In genomic region chr1:176559474-176560390, GRCh38 we compare ENCODE assay signal across 8 cellular contexts.
DNase-seq lines count a peak whose midpoint lies in the region; ATAC-seq and FAIRE-seq lines count a peak whose summit lies in the region.

No MANE protein-coding gene starts in this region.

- H3K4me1 Mint-ChIP-seq in T-cell: no peaks in the 10 kb centered on the region

- no peak for FAIRE-seq in small intestine (lab: Jason Lieb, UNC)

- no peak overlapping the region for H3K27ac Mint-ChIP-seq in T-cell

- H3K4me1 ChIP-seq in right cardiac atrium (ENCODE audit: control insufficient read depth, insufficient read depth, low read length) (peaks cover 3% of the 10 kb centered on the region), small intestine (ENCODE audit: control insufficient read depth in 2 of 2, insufficient read depth in 1 of 2, low read depth in 1 of 2, low read length in 1 of 2) (no peaks in the 10 kb centered on the region)

- H3K4me3 ChIP-seq in right cardiac atrium (ENCODE audit: low read length) (no peak overlapping the region), small intestine (ENCODE audit: low read depth in 1 of 2, low read length in 2 of 2) (no peak overlapping the region)

- DNase-seq in CMK (ENCODE audit: low read depth): peak; percentile 52
- peak; percentile 52 for DNase-seq in NCI-H446 treated with DMSO at 0.1 percent for 48 hours (lab: John Stamatoyannopoulos, UW)
- DNase-seq in amniotic stem cell (lab: John Stamatoyannopoulos, UW): peak; percentile 29
- DNase-seq in right cardiac atrium: peak in 1 of 3 donors; percentile 22
- DNase-seq in small intestine: peak; percentile 38
- DNase-seq in T-cell: no peak

- POLR2A ChIA-PET in T-cell (lab: Charles Lee): no interaction called here

- ATAC-seq in GM18511 (IDR thresholded peaks at IDR 0.05; ENCODE audit: unreplicated experiment) (peak; percentile 81), HG03097 (IDR thresholded peaks at IDR 0.05; ENCODE audit: low FRiP score, unreplicated experiment) (peak; percentile 78), right cardiac atrium (peak; percentile 90 to 91), T-cell (replicated peaks in 1 of 4) (no peak)

- H3K9me3 ChIP-seq in right cardiac atrium (ENCODE audit: control insufficient read depth, low read length): no peaks in the 10 kb centered on the region
- H3K9me3 ChIP-seq in small intestine (ENCODE audit: control insufficient read depth, low read depth): no peaks in the 10 kb centered on the region

- WGBS in right cardiac atrium: 14% methylated on average over 10 of the region's 10 CpGs
- 19 to 24% (median 23%) methylated on average over 10 of the region's 10 CpGs for WGBS in small intestine, 3 donors

- H3K36me3 ChIP-seq in small intestine (ENCODE audit: control insufficient read depth in 2 of 2, insufficient read depth in 2 of 2, low read length in 2 of 2): no peaks in the 10 kb centered on the region

- H3K36me3 Mint-ChIP-seq in T-cell: no peaks in the 10 kb centered on the region

- CTCF ChIA-PET in T-cell (lab: Charles Lee): no interaction called here

- no peak overlapping the region for H3K4me3 Mint-ChIP-seq in T-cell

- peaks cover 3 to 11% of the 10 kb centered on the region in 2 donors for H3K27me3 Mint-ChIP-seq in T-cell

- H3K27ac ChIP-seq in right cardiac atrium (ENCODE audit: low read length): no peak overlapping the region
- no peak overlapping the region for H3K27ac ChIP-seq in small intestine (ENCODE audit: low read depth in 1 of 2, low read length in 1 of 2)

- H3K27me3 ChIP-seq in right cardiac atrium (ENCODE audit: control insufficient read depth, insufficient read depth) (no peaks in the 10 kb centered on the region), small intestine (ENCODE audit: control insufficient read depth in 2 of 2, insufficient read depth in 2 of 2, low read length in 2 of 2) (no peaks in the 10 kb centered on the region)

- intact Hi-C loops in right cardiac atrium (cut with DNase I): loop anchor here (2.0 to 10.0 kb wide), 7 partner anchors 135 to 323 kb away; no protein-coding TSS in a partner anchor

- H3K9me3 Mint-ChIP-seq in T-cell: peaks cover 0 to 4% (median 3%) of the 10 kb centered on the region in 3 donors

Comparison
In these comparisons a context has a peak if more than half of its experiments do, and no peak if none do; other contexts are left out.
1. DNase-seq: peak in CMK (single experiment), NCI-H446 treated with DMSO at 0.1 percent for 48 hours (single experiment), amniotic stem cell (single experiment) and small intestine (single experiment); none in T-cell (0 of 34).
2. ATAC-seq: peak in GM18511 (single experiment), HG03097 (single experiment) and right cardiac atrium (2 of 2); none in T-cell (0 of 4).